1 cellular context compared by ENCODE assay signal in the genomic region with DNA sequence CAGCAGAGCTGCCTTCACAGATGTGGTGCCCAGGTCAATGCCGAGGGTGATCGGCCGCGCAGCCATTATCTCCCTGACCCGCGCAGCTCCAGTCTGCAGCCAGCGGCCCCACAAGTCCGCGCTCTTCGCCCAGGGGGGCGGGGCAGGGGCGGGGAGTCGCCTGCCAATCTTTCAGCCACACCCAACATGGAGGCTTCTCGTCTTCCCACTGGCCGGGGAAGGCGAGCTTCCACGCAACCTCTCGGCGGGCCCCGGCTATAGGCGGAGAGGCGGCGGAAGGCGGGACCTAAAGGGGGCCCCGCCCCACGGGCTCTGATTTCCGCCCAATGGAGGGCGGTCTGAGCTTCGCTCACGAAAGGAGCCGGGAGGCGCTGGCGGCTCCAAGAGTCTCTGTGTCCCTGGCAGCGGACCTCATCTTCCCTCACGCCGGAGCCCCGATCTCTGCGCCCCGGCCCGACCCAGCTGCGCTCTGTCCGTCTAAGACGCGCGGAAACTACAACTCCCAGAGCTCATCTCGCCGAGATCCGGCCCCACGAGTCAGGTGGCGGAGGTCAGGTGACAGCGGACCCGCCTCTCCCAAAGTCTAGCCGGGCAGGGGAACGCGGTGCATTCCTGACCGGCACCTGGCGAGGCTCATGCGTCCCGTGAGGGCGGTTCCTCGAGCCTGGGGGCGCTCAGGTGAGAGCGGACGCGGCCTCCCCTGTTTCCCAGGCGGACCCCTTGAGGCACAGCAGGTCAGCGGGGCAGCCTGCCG.
TF ChIP-seq lines count a peak whose summit lies in the region.

A gene (plus strand): TSS at position 607 of the 754 bp plus-strand sequence. CDS start 3,447 bp downstream, outside the sequence.
A gene with protein sequence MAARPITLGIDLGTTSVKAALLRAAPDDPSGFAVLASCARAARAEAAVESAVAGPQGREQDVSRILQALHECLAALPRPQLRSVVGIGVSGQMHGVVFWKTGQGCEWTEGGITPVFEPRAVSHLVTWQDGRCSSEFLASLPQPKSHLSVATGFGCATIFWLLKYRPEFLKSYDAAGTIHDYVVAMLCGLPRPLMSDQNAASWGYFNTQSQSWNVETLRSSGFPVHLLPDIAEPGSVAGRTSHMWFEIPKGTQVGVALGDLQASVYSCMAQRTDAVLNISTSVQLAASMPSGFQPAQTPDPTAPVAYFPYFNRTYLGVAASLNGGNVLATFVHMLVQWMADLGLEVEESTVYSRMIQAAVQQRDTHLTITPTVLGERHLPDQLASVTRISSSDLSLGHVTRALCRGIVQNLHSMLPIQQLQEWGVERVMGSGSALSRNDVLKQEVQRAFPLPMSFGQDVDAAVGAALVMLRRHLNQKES (minus strand): TSS at position 97 of the 754 bp plus-strand sequence. CDS start 31 bp downstream, at position 66.

TF ChIP-seq in HEK293, 187 proteins besides CTCF, POLR2A, EP300 and RAD21 (continued from another document and continues in another):
- TF ChIP-seq, protein P1, sequence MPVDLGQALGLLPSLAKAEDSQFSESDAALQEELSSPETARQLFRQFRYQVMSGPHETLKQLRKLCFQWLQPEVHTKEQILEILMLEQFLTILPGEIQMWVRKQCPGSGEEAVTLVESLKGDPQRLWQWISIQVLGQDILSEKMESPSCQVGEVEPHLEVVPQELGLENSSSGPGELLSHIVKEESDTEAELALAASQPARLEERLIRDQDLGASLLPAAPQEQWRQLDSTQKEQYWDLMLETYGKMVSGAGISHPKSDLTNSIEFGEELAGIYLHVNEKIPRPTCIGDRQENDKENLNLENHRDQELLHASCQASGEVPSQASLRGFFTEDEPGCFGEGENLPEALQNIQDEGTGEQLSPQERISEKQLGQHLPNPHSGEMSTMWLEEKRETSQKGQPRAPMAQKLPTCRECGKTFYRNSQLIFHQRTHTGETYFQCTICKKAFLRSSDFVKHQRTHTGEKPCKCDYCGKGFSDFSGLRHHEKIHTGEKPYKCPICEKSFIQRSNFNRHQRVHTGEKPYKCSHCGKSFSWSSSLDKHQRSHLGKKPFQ (tag by site-specific recombination; IDR thresholded peaks at IDR 0.05) = no peak
- no peak for TF ChIP-seq ZNF292 (tag by site-specific recombination; IDR thresholded peaks at IDR 0.05; ENCODE audit: borderline replicate concordance, low read depth)
- TF ChIP-seq ZNF174 (tag by site-specific recombination; IDR thresholded peaks at IDR 0.05) = no peak
- TF ChIP-seq ZIC2 (tag by site-specific recombination; IDR thresholded peaks at IDR 0.05) = peak; percentile 69
- TF ChIP-seq ZNF785 (tag by site-specific recombination; IDR thresholded peaks at IDR 0.05) = no peak
- TF ChIP-seq, protein P2, sequence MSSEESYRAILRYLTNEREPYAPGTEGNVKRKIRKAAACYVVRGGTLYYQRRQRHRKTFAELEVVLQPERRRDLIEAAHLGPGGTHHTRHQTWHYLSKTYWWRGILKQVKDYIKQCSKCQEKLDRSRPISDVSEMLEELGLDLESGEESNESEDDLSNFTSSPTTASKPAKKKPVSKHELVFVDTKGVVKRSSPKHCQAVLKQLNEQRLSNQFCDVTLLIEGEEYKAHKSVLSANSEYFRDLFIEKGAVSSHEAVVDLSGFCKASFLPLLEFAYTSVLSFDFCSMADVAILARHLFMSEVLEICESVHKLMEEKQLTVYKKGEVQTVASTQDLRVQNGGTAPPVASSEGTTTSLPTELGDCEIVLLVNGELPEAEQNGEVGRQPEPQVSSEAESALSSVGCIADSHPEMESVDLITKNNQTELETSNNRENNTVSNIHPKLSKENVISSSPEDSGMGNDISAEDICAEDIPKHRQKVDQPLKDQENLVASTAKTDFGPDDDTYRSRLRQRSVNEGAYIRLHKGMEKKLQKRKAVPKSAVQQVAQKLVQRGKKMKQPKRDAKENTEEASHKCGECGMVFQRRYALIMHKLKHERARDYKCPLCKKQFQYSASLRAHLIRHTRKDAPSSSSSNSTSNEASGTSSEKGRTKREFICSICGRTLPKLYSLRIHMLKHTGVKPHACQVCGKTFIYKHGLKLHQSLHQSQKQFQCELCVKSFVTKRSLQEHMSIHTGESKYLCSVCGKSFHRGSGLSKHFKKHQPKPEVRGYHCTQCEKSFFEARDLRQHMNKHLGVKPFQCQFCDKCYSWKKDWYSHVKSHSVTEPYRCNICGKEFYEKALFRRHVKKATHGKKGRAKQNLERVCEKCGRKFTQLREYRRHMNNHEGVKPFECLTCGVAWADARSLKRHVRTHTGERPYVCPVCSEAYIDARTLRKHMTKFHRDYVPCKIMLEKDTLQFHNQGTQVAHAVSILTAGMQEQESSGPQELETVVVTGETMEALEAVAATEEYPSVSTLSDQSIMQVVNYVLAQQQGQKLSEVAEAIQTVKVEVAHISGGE (tag by site-specific recombination; conservative IDR thresholded peaks at IDR 0.05; ENCODE audit: low read depth) = peak; percentile 61; the same call in 1 of the 2 replicates
- no peak for TF ChIP-seq FEZF1 (tag by site-specific recombination; IDR thresholded peaks at IDR 0.05)
- TF ChIP-seq, protein P3, sequence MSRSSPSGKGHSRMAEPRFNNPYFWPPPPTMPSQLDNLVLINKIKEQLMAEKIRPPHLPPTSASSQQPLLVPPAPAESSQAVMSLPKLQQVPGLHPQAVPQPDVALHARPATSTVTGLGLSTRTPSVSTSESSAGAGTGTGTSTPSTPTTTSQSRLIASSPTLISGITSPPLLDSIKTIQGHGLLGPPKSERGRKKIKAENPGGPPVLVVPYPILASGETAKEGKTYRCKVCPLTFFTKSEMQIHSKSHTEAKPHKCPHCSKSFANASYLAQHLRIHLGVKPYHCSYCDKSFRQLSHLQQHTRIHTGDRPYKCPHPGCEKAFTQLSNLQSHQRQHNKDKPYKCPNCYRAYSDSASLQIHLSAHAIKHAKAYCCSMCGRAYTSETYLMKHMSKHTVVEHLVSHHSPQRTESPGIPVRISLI (tag by site-specific recombination; IDR thresholded peaks at IDR 0.05) = no peak
- no peak for TF ChIP-seq ZNF248 (tag by site-specific recombination; IDR thresholded peaks at IDR 0.05)
- peak; percentile 82 for TF ChIP-seq ZNF24 (tag by site-specific recombination; IDR thresholded peaks at IDR 0.05)
- TF ChIP-seq MEIS1 (CRISPR knock-in tag; IDR thresholded peaks at IDR 0.05; ENCODE audit: borderline replicate concordance) = no peak
- TF ChIP-seq ZNF660 (tag by site-specific recombination; IDR thresholded peaks at IDR 0.05) = 0 out of 2 replicates have a peak, but pooled peaks have one; percentile 36
- no peak for TF ChIP-seq ZNF133 (tag by site-specific recombination; IDR thresholded peaks at IDR 0.05)
- TF ChIP-seq ZNF426 (tag by site-specific recombination; IDR thresholded peaks at IDR 0.05) = no peak
- TF ChIP-seq, protein P4, sequence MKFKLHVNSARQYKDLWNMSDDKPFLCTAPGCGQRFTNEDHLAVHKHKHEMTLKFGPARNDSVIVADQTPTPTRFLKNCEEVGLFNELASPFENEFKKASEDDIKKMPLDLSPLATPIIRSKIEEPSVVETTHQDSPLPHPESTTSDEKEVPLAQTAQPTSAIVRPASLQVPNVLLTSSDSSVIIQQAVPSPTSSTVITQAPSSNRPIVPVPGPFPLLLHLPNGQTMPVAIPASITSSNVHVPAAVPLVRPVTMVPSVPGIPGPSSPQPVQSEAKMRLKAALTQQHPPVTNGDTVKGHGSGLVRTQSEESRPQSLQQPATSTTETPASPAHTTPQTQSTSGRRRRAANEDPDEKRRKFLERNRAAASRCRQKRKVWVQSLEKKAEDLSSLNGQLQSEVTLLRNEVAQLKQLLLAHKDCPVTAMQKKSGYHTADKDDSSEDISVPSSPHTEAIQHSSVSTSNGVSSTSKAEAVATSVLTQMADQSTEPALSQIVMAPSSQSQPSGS (tag by site-specific recombination; IDR thresholded peaks at IDR 0.05; ENCODE audit: low read depth) = no peak
- TF ChIP-seq, protein P5, sequence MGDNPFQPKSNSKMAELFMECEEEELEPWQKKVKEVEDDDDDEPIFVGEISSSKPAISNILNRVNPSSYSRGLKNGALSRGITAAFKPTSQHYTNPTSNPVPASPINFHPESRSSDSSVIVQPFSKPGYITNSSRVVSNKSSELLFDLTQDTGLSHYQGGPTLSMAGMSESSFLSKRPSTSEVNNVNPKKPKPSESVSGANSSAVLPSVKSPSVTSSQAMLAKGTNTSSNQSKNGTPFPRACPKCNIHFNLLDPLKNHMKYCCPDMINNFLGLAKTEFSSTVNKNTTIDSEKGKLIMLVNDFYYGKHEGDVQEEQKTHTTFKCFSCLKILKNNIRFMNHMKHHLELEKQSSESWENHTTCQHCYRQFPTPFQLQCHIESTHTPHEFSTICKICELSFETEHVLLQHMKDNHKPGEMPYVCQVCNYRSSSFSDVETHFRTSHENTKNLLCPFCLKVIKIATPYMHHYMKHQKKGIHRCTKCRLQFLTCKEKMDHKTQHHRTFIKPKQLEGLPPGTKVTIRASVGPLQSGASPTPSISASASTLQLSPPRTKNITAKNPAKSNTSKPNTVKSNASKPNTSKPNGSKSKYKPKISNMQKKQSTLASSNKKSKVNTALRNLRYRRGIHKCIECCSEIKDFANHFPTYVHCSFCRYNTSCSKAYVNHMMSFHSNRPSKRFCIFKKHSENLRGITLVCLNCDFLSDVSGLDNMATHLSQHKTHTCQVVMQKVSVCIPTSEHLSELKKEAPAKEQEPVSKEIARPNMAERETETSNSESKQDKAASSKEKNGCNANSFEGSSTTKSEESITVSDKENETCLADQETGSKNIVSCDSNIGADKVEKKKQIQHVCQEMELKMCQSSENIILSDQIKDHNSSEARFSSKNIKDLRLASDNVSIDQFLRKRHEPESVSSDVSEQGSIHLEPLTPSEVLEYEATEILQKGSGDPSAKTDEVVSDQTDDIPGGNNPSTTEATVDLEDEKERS (tag by site-specific recombination; IDR thresholded peaks at IDR 0.05) = no peak
- TF ChIP-seq, protein P6, sequence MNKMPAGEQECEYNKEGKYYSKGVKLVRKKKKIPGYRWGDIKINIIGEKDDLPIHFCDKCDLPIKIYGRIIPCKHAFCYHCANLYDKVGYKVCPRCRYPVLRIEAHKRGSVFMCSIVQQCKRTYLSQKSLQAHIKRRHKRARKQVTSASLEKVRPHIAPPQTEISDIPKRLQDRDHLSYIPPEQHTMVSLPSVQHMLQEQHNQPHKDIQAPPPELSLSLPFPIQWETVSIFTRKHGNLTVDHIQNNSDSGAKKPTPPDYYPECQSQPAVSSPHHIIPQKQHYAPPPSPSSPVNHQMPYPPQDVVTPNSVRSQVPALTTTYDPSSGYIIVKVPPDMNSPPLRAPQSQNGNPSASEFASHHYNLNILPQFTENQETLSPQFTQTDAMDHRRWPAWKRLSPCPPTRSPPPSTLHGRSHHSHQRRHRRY (tag by site-specific recombination; IDR thresholded peaks at IDR 0.05) = no peak
- TF ChIP-seq SALL2 (tag by site-specific recombination; IDR thresholded peaks at IDR 0.05; ENCODE audit: borderline replicate concordance) = no peak
- TF ChIP-seq ZNF19 (tag by site-specific recombination; IDR thresholded peaks at IDR 0.05; ENCODE audit: low read depth) = no peak
- TF ChIP-seq, protein P7, sequence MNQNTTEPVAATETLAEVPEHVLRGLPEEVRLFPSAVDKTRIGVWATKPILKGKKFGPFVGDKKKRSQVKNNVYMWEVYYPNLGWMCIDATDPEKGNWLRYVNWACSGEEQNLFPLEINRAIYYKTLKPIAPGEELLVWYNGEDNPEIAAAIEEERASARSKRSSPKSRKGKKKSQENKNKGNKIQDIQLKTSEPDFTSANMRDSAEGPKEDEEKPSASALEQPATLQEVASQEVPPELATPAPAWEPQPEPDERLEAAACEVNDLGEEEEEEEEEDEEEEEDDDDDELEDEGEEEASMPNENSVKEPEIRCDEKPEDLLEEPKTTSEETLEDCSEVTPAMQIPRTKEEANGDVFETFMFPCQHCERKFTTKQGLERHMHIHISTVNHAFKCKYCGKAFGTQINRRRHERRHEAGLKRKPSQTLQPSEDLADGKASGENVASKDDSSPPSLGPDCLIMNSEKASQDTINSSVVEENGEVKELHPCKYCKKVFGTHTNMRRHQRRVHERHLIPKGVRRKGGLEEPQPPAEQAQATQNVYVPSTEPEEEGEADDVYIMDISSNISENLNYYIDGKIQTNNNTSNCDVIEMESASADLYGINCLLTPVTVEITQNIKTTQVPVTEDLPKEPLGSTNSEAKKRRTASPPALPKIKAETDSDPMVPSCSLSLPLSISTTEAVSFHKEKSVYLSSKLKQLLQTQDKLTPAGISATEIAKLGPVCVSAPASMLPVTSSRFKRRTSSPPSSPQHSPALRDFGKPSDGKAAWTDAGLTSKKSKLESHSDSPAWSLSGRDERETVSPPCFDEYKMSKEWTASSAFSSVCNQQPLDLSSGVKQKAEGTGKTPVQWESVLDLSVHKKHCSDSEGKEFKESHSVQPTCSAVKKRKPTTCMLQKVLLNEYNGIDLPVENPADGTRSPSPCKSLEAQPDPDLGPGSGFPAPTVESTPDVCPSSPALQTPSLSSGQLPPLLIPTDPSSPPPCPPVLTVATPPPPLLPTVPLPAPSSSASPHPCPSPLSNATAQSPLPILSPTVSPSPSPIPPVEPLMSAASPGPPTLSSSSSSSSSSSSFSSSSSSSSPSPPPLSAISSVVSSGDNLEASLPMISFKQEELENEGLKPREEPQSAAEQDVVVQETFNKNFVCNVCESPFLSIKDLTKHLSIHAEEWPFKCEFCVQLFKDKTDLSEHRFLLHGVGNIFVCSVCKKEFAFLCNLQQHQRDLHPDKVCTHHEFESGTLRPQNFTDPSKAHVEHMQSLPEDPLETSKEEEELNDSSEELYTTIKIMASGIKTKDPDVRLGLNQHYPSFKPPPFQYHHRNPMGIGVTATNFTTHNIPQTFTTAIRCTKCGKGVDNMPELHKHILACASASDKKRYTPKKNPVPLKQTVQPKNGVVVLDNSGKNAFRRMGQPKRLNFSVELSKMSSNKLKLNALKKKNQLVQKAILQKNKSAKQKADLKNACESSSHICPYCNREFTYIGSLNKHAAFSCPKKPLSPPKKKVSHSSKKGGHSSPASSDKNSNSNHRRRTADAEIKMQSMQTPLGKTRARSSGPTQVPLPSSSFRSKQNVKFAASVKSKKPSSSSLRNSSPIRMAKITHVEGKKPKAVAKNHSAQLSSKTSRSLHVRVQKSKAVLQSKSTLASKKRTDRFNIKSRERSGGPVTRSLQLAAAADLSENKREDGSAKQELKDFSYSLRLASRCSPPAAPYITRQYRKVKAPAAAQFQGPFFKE (tag by site-specific recombination; IDR thresholded peaks at IDR 0.05; ENCODE audit: borderline replicate concordance) = no peak
- TF ChIP-seq, protein P8, sequence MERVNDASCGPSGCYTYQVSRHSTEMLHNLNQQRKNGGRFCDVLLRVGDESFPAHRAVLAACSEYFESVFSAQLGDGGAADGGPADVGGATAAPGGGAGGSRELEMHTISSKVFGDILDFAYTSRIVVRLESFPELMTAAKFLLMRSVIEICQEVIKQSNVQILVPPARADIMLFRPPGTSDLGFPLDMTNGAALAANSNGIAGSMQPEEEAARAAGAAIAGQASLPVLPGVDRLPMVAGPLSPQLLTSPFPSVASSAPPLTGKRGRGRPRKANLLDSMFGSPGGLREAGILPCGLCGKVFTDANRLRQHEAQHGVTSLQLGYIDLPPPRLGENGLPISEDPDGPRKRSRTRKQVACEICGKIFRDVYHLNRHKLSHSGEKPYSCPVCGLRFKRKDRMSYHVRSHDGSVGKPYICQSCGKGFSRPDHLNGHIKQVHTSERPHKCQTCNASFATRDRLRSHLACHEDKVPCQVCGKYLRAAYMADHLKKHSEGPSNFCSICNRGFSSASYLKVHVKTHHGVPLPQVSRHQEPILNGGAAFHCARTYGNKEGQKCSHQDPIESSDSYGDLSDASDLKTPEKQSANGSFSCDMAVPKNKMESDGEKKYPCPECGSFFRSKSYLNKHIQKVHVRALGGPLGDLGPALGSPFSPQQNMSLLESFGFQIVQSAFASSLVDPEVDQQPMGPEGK (tag by site-specific recombination; IDR thresholded peaks at IDR 0.05) = 0 out of 2 replicates have a peak, but pooled peaks have one; percentile 1
